In the genomic region with DNA sequence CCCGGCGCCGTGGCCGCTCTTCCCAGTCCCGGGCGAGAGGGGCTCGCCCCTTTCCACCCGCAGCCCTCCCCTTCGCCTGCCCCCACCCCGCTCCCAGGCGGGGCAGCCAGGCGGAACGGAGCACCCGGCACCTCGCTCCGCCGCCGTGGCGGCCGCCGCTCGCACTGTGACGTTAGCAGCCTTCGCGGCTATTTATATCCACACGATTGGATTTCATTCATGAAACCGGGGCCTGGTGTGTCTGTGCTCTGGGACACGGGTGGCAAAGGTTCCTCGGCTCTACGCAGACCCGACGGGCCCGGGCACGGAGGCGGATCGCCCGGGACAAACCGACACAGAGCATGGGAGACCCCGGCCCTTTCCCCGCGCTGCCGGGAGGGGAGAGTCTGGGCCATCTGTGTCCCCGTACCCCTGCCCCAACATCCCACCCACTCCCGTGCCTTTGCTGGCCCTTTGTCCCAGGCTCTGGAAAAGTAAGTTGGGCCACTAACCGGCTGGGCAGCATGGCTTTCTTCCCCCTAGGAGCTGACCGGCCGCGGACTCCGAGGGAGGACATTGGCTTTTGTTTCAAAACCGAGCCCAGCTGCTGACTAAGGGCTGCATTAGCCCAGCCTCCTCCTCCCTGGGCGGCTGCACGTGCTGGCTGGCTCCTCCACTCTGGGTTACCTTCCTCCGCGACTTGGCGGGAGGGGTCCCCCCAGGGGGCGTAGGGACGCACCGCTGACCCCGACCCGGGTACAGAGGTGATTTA, we compare ENCODE assay signal across 9 cellular contexts. TPM values are rescaled to one million over a fixed set of nuclear protein-coding genes. Genes with fewer than 3 reads are reported as not detected.
DNase-seq lines count a peak whose midpoint lies in the region; ATAC-seq, FAIRE-seq and TF ChIP-seq lines count a peak whose summit lies in the region.
"Had no signal": no experiment of that assay in that cellular context is flagged by ENCODE, and none has a peak within 500 bp of the region (broad histone marks: within the 10 kb centered on the region; RNA-seq: fewer than 3 reads in every experiment).

TSS of gene RHOBTB1 (minus strand) at position 27 of the 751 bp plus-strand sequence. CDS start 32,643 bp downstream, outside the sequence.

- H4K20me1 ChIP-seq in H1 (replicated peaks in 1 of 2; ENCODE audit: control insufficient read depth in 1 of 2, insufficient read depth in 2 of 2, low read length in 2 of 2) = no peaks in the 10 kb centered on the region

- peak within 1 kb of the TSS; percentile 72 for H3K4me3 Mint-ChIP-seq in stimulated activated naive CD8-positive, alpha-beta T cell treated with anti-CD3 and anti-CD28 coated beads, Interleukin-15, Interleukin-2, amounts not matched to agents 100 ng/mL and 50 ng/mL, for 24 hours

- H3K4me1 ChIP-seq in H1 (replicated peaks in 1 of 4; ENCODE audit: control insufficient read depth in 3 of 4, insufficient read depth in 4 of 4, low read length in 3 of 4) (peaks cover 3 to 9% (median 5%) of the 10 kb centered on the region in 4 experiments; a peak in 6 of 7 replicates), right lobe of liver (peaks cover 0 to 11% (median 0%) of the 10 kb centered on the region in 4 donors)

- no peak within 1 kb of the TSS for H2AK5ac ChIP-seq in H1 (ENCODE audit: low read depth, low read length)

- CTCF ChIA-PET in H1 (lab: Charles Lee; ENCODE audit: partially characterized antibody) = interaction anchor here (1.0 to 1.7 kb wide), 3 partner anchors 20 to 75 kb away, joined by 3 read pairs; no protein-coding TSS in a partner anchor

- no peak for TF ChIP-seq EP300 in H1 (IDR thresholded peaks at IDR 0.05; ENCODE audit: borderline replicate concordance in 1 of 2, low read depth in 2 of 2, low read length in 2 of 2)

- FAIRE-seq in H1 (lab: Jason Lieb, UNC) = no peak
- FAIRE-seq: G401.6 had no signal

- peaks cover 15% of the 10 kb centered on the region for H3K23me2 ChIP-seq in H1 (ENCODE audit: low read depth, low read length)

- H3K9me3 ChIP-seq in H1 (ENCODE audit: insufficient read depth in 2 of 2, low read depth in 1 of 2, low read length in 1 of 2) (no peaks in the 10 kb centered on the region), right lobe of liver (no peaks in the 10 kb centered on the region)

- H4K8ac ChIP-seq in H1 (ENCODE audit: extremely low read depth, insufficient read depth, low read length) = peak within 1 kb of the TSS; percentile 98

- H3K27ac Mint-ChIP-seq in stimulated activated naive CD8-positive, alpha-beta T cell treated with anti-CD3 and anti-CD28 coated beads, Interleukin-15, Interleukin-2, amounts not matched to agents 100 ng/mL and 50 ng/mL, for 24 hours = no peak within 1 kb of the TSS

- H3K36me3 Mint-ChIP-seq in stimulated activated naive CD8-positive, alpha-beta T cell treated with anti-CD3 and anti-CD28 coated beads, Interleukin-15, Interleukin-2, amounts not matched to agents 100 ng/mL and 50 ng/mL, for 24 hours (ENCODE audit: low read depth) = no peaks in the 10 kb centered on the region

- peak; percentile 76 to 85 (median 82) for ATAC-seq in right lobe of liver

- peak within 1 kb of the TSS; percentile 97 to 98 for H3K4me2 ChIP-seq in H1 (ENCODE audit: insufficient read depth in 1 of 2, low read depth in 2 of 2, low read length in 2 of 2)

- peak within 1 kb of the TSS; percentile 71 for H3K27ac ChIP-seq in H1 (ENCODE audit: low read depth, low read length)
- H3K27ac ChIP-seq in right lobe of liver = peak within 1 kb of the TSS; percentile 81 to 98 (median 86)

- TF ChIP-seq CTCF in H1 (IDR thresholded peaks at IDR 0.05; ENCODE audit: control extremely low read depth in 1 of 3, insufficient read depth in 1 of 3, low read depth in 1 of 3, low read length in 3 of 3) = no peak
- TF ChIP-seq CTCF in right lobe of liver (IDR thresholded peaks at IDR 0.05) = no peak

- peak within 1 kb of the TSS; percentile 88 for H3K56ac ChIP-seq in H1 (replicated peaks; ENCODE audit: insufficient read length, low read depth, low read length)

- H3K36me3 ChIP-seq in H7 (replicated peaks; ENCODE audit: control insufficient read depth, insufficient read depth, low read length) (no peaks in the 10 kb centered on the region), H1 (ENCODE audit: control insufficient read depth in 2 of 4, insufficient read depth in 4 of 4, low read length in 3 of 4) (no peaks in the 10 kb centered on the region), right lobe of liver (no peaks in the 10 kb centered on the region)

- 3% methylated on average over 37 of the region's 60 CpGs; no CpG with 5 or more reads in 1 of the 2 experiments for WGBS in H1 (ENCODE audit: extremely low coverage in 1 of 2, insufficient coverage in 1 of 2, insufficient read length in 1 of 2, insufficient replicate concordance in 2 of 2, low coverage in 1 of 2, low lambda C conversion rate in 2 of 2, missing lambda C conversion rate in 1 of 2), 2 experiments
- no CpG with 5 or more reads among the region's 60 CpGs for WGBS in right lobe of liver (ENCODE audit: insufficient coverage, low coverage, low lambda C conversion rate, missing lambda C conversion rate)

- peak within 1 kb of the TSS; percentile 88 for H4K91ac ChIP-seq in H1 (replicated peaks; ENCODE audit: insufficient read length, low read length)

- H3K4me3 ChIP-seq in H7 (ENCODE audit: insufficient read depth, low read depth, low read length) (peak within 1 kb of the TSS; percentile 61), H1 (ENCODE audit: extremely low read depth in 1 of 4, insufficient read depth in 2 of 4, low read depth in 3 of 4, low read length in 4 of 4) (peak within 1 kb of the TSS; percentile 69 to 72 (median 71)), right lobe of liver (peak within 1 kb of the TSS; percentile 53 to 71 (median 63))

- H2BK120ac ChIP-seq in H1 (replicated peaks; ENCODE audit: low read depth, low read length) = peak within 1 kb of the TSS; percentile 16

- H3K4ac ChIP-seq in H1 (replicated peaks; ENCODE audit: insufficient read length, low read depth, low read length) = peak within 1 kb of the TSS; percentile 47

- no peaks in the 10 kb centered on the region for H3K79me2 ChIP-seq in H1 (ENCODE audit: control insufficient read depth in 1 of 2, insufficient read depth in 2 of 2, low read length in 2 of 2)

- H3K18ac ChIP-seq in H1 (ENCODE audit: extremely low read depth, low read length) = peak within 1 kb of the TSS; percentile 98

- peak within 1 kb of the TSS; percentile 94 for H2AFZ ChIP-seq in H1 (ENCODE audit: low read length)

- H2BK15ac ChIP-seq in H1 (ENCODE audit: low read length) = peak within 1 kb of the TSS; percentile 49; the same call in 1 of the 2 replicates

- no peaks in the 10 kb centered on the region for H3K79me1 ChIP-seq in H1 (ENCODE audit: low read depth, low read length)

- H4K5ac ChIP-seq in H1 (ENCODE audit: insufficient read length, low read depth, low read length) = peak within 1 kb of the TSS; percentile 73

- H3K27me3 ChIP-seq in H7 (ENCODE audit: control insufficient read depth, insufficient read depth, low read length) (peaks cover 2% of the 10 kb centered on the region; the same call in 1 of the 2 replicates), H1 (replicated peaks in 1 of 4; ENCODE audit: control insufficient read depth in 3 of 4, extremely low read depth in 1 of 4, insufficient read depth in 3 of 4, low read length in 3 of 4) (peaks cover 0 to 13% (median 9%) of the 10 kb centered on the region in 4 experiments; a peak in 5 of 7 replicates), right lobe of liver (no peaks in the 10 kb centered on the region)

- H2BK12ac ChIP-seq in H1 (ENCODE audit: low read depth, low read length) = no peak within 1 kb of the TSS; the same call in 1 of the 2 replicates

- H3K27me3 Mint-ChIP-seq in stimulated activated naive CD8-positive, alpha-beta T cell treated with anti-CD3 and anti-CD28 coated beads, Interleukin-15, Interleukin-2, amounts not matched to agents 100 ng/mL and 50 ng/mL, for 24 hours = peaks cover 59% of the 10 kb centered on the region

- H3K14ac ChIP-seq in H1 (ENCODE audit: insufficient read length) = no peak within 1 kb of the TSS

- peak; percentile 47 to 62; a peak in 2 of 3 replicates for TF ChIP-seq POLR2A in H1 (IDR thresholded peaks at IDR 0.05; ENCODE audit: control extremely low read depth in 1 of 2, low read depth in 2 of 2, low read length in 2 of 2)
- peak; percentile 72 for TF ChIP-seq POLR2A in right lobe of liver (IDR thresholded peaks at IDR 0.05)

- DNase-seq in NCI-H2029 (lab: John Stamatoyannopoulos, UW) (peak; percentile 4), NCI-H2029 treated with DMSO at 0.1 percent for 48 hours (lab: John Stamatoyannopoulos, UW) (no peak), H7 (peak; percentile 87), MV-4-11 (lab: John Stamatoyannopoulos, UW) (peak; percentile 11), UCSD-AML1 (lab: John Stamatoyannopoulos, UW; ENCODE audit: unreplicated experiment) (peak; percentile 15), H1 (ENCODE audit: low read depth in 1 of 2, low spot score in 2 of 2) (peak in 1 of 2 experiments; percentile 77), right lobe of liver (peak; percentile 73 to 79 (median 74))

- POLR2A ChIA-PET in H1 (lab: Charles Lee; ENCODE audit: partially characterized antibody) = interaction anchor here (0.5 to 2.3 kb wide), 12 partner anchors 7 to 132 kb away, joined by 3 to 12 read pairs (median 3); no protein-coding TSS in a partner anchor

- TF ChIP-seq RAD21 in H1 (IDR thresholded peaks at IDR 0.05 in 1 of 2, conservative IDR thresholded peaks at IDR 0.05 in 1 of 2; ENCODE audit: low read depth in 2 of 2, low read length in 2 of 2) = no peak

- H3K4me1 Mint-ChIP-seq in stimulated activated naive CD8-positive, alpha-beta T cell treated with anti-CD3 and anti-CD28 coated beads, Interleukin-15, Interleukin-2, amounts not matched to agents 100 ng/mL and 50 ng/mL, for 24 hours (ENCODE audit: low read depth) = peaks cover 11% of the 10 kb centered on the region

- intact Hi-C loops in right lobe of liver (cut with DNase I) = loop anchor here in 1 of 2 donors (10.0 kb wide), 1 partner anchor 50 kb away; no protein-coding TSS in a partner anchor

- H3K9ac ChIP-seq in H1 (replicated peaks in 1 of 4; ENCODE audit: extremely low read depth in 1 of 4, low read depth in 3 of 4, low read length in 3 of 4) = peak within 1 kb of the TSS; percentile 88 to 93 (median 90)

- peak within 1 kb of the TSS; percentile 35; the same call in 1 of the 2 replicates for H2BK5ac ChIP-seq in H1 (ENCODE audit: low read depth, low read length)

- H3K9me3 Mint-ChIP-seq in stimulated activated naive CD8-positive, alpha-beta T cell treated with anti-CD3 and anti-CD28 coated beads, Interleukin-15, Interleukin-2, amounts not matched to agents 100 ng/mL and 50 ng/mL, for 24 hours = no peaks in the 10 kb centered on the region

- no peak within 1 kb of the TSS for H2BK20ac ChIP-seq in H1 (ENCODE audit: low read length)

- no peak within 1 kb of the TSS for H3K23ac ChIP-seq in H1 (ENCODE audit: insufficient read length)

RNA-seq across cellular contexts. Expression of gene RHOBTB1, which starts in this region (rescaled TPM):
- total RNA-seq in H7 (2014; rRNA removed; shearing (Covaris generic)) = 8.1 and 10.5 TPM in 2 replicates
- total RNA-seq in H1 (2021; fragmentation: NEBNext Ultra II Directional; extraction: Animal tissue kit (Norgen Biotek cat#: 25700)) = 7.4 and 9.3 TPM in 2 replicates
- 4.4 and 6.1 TPM in 2 replicates for polyA plus RNA-seq in H1 (2011; rRNA removed)
- 8.0 TPM for polyA plus RNA-seq in H1 (2011; cell fraction: cytosol; rRNA removed)
- 7.6 TPM for polyA plus RNA-seq in H1 (2011; cell fraction: nucleus; rRNA removed)
- 5.9 to 9.9 TPM (median 7.1 TPM) in 4 replicates for polyA plus RNA-seq in H1 (2012, experiment 1 of 2)
- polyA plus RNA-seq in H1 (2012, experiment 2 of 2) = 0.43 TPM
- 7.9 TPM for polyA plus RNA-seq in H1 (2013, experiment 1 of 2)
- 6.7 TPM for polyA plus RNA-seq in H1 (2013, experiment 2 of 2)
- 10.1 and 10.7 TPM in 2 replicates for polyA minus RNA-seq in H1 (2011; rRNA and poly(A)+ RNA removed)
- 5.5 TPM for polyA minus RNA-seq in H1 (2011; cell fraction: cytosol; rRNA and poly(A)+ RNA removed)
- 8.5 TPM for polyA minus RNA-seq in H1 (2011; cell fraction: nucleus; rRNA and poly(A)+ RNA removed)
- 1 to 10 TPM; 3.0 to 5.4 (median 4.4) TPM for total RNA-seq in right lobe of liver
